Comparison of ENCODE assay signal across 8 cellular contexts in genomic region chr9:93575706-93576295, GRCh38. TPM values are rescaled to one million over a fixed set of nuclear protein-coding genes. Genes with fewer than 3 reads are reported as not detected.
DNase-seq lines count a peak whose midpoint lies in the region; ATAC-seq, FAIRE-seq and TF ChIP-seq lines count a peak whose summit lies in the region.

No MANE protein-coding gene starts in this region.

- no peaks in the 10 kb centered on the region for H3K36me3 ChIP-seq in duodenal mucosa (ENCODE audit: control insufficient read depth in 1 of 2, insufficient read depth in 2 of 2, low read length in 2 of 2)

- DNase-seq in AG08396 (ENCODE audit: low spot score): peak; percentile 60
- DNase-seq in GM19239 (ENCODE audit: insufficient read length, low spot score): peak; percentile 71
- peak; percentile 29 for DNase-seq in LoVo (ENCODE audit: low spot score)
- DNase-seq in activated CD4-positive, alpha-beta T cell treated with anti-CD3 and anti-CD28 coated beads for 1 hour: peak; percentile 36
- DNase-seq in lower leg skin (ENCODE audit: low spot score in 2 of 2): peak; percentile 51 to 93
- DNase-seq in stimulated activated CD8-positive, alpha-beta memory T cell treated with anti-CD3 and anti-CD28 coated beads, Interleukin-15, amount 100 ng/mL, for 4 hours (ENCODE audit: low read depth in 2 of 2): peak; percentile 29 to 38

- no peaks in the 10 kb centered on the region for H3K27me3 ChIP-seq in duodenal mucosa (ENCODE audit: control insufficient read depth in 1 of 2, insufficient read depth in 2 of 2, low read length in 2 of 2)

- intact Hi-C loops in lower leg skin (cut with DNase I; ENCODE audit: low total_unique reads): no loop called here

- H3K9ac ChIP-seq in duodenal mucosa (ENCODE audit: low read depth in 1 of 2, low read length in 2 of 2): peak overlapping the region; percentile 80 to 84

- peak overlapping the region; percentile 82 to 83 for H3K4me3 ChIP-seq in duodenal mucosa (ENCODE audit: low read depth in 1 of 2, low read length in 2 of 2)
- H3K4me3 ChIP-seq in lower leg skin (ENCODE audit: low read depth, poor library complexity, severe bottlenecking): peak overlapping the region; percentile 70

- peak; percentile 69 for FAIRE-seq in GM19239 (lab: Jason Lieb, UNC)

- H3K27ac ChIP-seq in duodenal mucosa (ENCODE audit: low read depth, low read length): peak overlapping the region; percentile 63

- WGBS in lower leg skin, 2 donors: 0 to 1% methylated on average over 32 to 35 of the region's 35 CpGs

- H3K4me1 ChIP-seq in duodenal mucosa (ENCODE audit: control insufficient read depth in 1 of 2, insufficient read depth in 2 of 2, low read length in 2 of 2): peaks cover 26 to 32% of the 10 kb centered on the region in 2 donors

- no peak for TF ChIP-seq POLR2A in lower leg skin (IDR thresholded peaks at IDR 0.05)

- TF ChIP-seq CTCF in lower leg skin (IDR thresholded peaks at IDR 0.05): no peak

- ATAC-seq in GM21360 (IDR thresholded peaks at IDR 0.05; ENCODE audit: unreplicated experiment): no peak

- peaks cover 0 to under 1% of the 10 kb centered on the region in 2 donors for H3K9me3 ChIP-seq in duodenal mucosa (ENCODE audit: control insufficient read depth in 1 of 2, low read length in 2 of 2)

RNA-seq across cellular contexts. Expression of gene PHF2, which starts 0.6 kb away (rescaled TPM):
- 10 to 100 TPM; 23.3 to 33.1 (median 28.6) TPM for total RNA-seq in lower leg skin
